28 cellular contexts compared by ENCODE assay signal in the genomic region with DNA sequence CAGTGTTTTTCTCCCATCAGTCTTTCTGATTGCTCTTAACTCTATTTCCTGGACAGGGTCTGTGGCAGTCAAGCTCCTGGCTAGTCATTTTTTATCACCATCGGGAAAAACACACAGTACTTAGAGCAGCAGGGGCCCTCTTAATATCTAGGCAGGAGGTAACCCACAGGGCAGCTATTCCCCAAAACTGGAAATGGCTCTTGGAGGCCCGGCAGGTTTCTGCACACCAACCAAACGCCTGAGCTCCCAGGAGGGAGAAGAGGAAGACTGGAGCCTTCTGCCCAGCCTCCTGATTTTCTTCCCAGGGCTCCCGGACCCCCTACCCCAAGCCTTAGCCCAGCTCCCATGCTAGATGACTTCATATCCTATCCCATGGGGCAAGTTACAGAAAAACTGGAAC. TPM values are rescaled to one million over a fixed set of nuclear protein-coding genes. Genes with fewer than 3 reads are reported as not detected.
"Had no signal": no experiment of that assay in that cellular context is flagged by ENCODE, and none has a peak within 500 bp of the region (broad histone marks: within the 10 kb centered on the region; RNA-seq: fewer than 3 reads in every experiment).

No MANE protein-coding gene starts in this region.

- H3K4me1 ChIP-seq: heart left ventricle, right atrium auricular region, sigmoid colon, suprapubic skin, thyroid gland, uterus had no signal

- ATAC-seq: heart left ventricle; naive thymus-derived CD4-positive, alpha-beta T cell had no signal

- DNase-seq: effector CD4-positive, alpha-beta T cell; heart left ventricle; hypothalamus; kidney glomerular epithelial cell; mammary epithelial cell; naive thymus-derived CD4-positive, alpha-beta T cell; ovary; sigmoid colon; stimulated activated CD4-positive, alpha-beta T cell treated with anti-CD3 and anti-CD28 coated beads, Interleukin-12 subunit alpha, Interleukin-12 subunit beta, amount 100 ng/mL, for 4 hours; stimulated activated naive CD4-positive, alpha-beta T cell; thyroid gland; uterus had no signal

- H3K9me3 Mint-ChIP-seq: type B pancreatic cell had no signal

- H3K27me3 ChIP-seq: ovary, right atrium auricular region, thyroid gland, uterus had no signal

- H3K27ac ChIP-seq: coronary artery, heart left ventricle, ovary, right atrium auricular region, sigmoid colon, skin epidermis, suprapubic skin, thyroid gland, uterus had no signal

- H3K4me3 Mint-ChIP-seq: naive thymus-derived CD4-positive, alpha-beta T cell; neural crest cell; type B pancreatic cell had no signal

- H3K27ac Mint-ChIP-seq: naive thymus-derived CD4-positive, alpha-beta T cell; type B pancreatic cell had no signal

- H3K36me3 ChIP-seq: heart left ventricle, ovary, right atrium auricular region, sigmoid colon, suprapubic skin, thyroid gland, uterus had no signal

- H3K36me3 Mint-ChIP-seq: type B pancreatic cell had no signal

- H3K9me3 ChIP-seq: ovary, right atrium auricular region, suprapubic skin, thyroid gland, uterus had no signal

- H3K4me1 Mint-ChIP-seq: naive thymus-derived CD4-positive, alpha-beta T cell; neural crest cell had no signal

- FAIRE-seq: frontal cortex, islet of Langerhans had no signal

- H3K4me3 ChIP-seq: coronary artery, heart left ventricle, ovary, right atrium auricular region, sigmoid colon, skin epidermis, suprapubic skin, thyroid gland, uterus had no signal

RNA-seq across cellular contexts. Expression of a gene that starts 49.3 kb away (rescaled TPM):
- total RNA-seq: dermis microvascular lymphatic vessel endothelial cell, fibroblast of lung, glomerular endothelial cell, heart left ventricle, liver, mammary epithelial cell, mesenteric fat pad, mononuclear cell, posterior vena cava, right atrium auricular region, suprapubic skin, thyroid gland, uterus had no signal
- polyA plus RNA-seq: esophagus; fibroblast of lung; heart left ventricle; liver; mammary epithelial cell; naive thymus-derived CD4-positive, alpha-beta T cell; ovary; sigmoid colon had no signal
